15 cellular contexts compared by ENCODE assay signal in the genomic region with DNA sequence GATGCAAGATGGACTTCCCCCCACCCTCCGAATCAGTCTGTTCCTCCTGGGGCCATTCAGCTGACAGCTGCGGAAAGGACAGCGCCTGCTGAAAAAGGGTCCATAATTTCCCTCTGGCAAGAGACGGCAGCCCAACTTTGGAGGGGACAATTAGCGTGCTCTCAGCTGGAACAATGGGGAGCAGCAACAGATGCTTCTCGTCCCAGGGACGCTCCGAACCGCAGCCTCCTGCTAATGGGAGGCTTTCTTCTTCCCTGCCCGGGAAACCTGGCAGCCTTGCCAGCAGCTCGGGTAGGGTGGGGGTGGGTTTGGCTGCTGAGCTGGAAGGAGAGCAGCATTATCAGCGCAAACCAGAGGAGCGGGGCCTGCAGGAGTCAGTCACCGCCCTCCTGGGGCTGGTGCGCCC.
DNase-seq lines count a peak whose midpoint lies in the region; ATAC-seq, FAIRE-seq and TF ChIP-seq lines count a peak whose summit lies in the region.
"Had no signal": no experiment of that assay in that cellular context is flagged by ENCODE, and none has a peak within 500 bp of the region (broad histone marks: within the 10 kb centered on the region; RNA-seq: fewer than 3 reads in every experiment).

No MANE protein-coding gene starts in this region.

- no peak for TF ChIP-seq POLR2A in H1 (IDR thresholded peaks at IDR 0.05; ENCODE audit: control extremely low read depth in 1 of 2, low read depth in 2 of 2, low read length in 2 of 2)

- H3K9me3 ChIP-seq in H1 (ENCODE audit: insufficient read depth in 2 of 2, low read depth in 1 of 2, low read length in 1 of 2) (no peaks in the 10 kb centered on the region), neural progenitor cell (ENCODE audit: low read depth) (no peaks in the 10 kb centered on the region)

- H3K9ac ChIP-seq in H1 (replicated peaks in 1 of 4; ENCODE audit: extremely low read depth in 1 of 4, low read depth in 3 of 4, low read length in 3 of 4) (no peak overlapping the region), neural progenitor cell (no peak overlapping the region)

- no peak for FAIRE-seq in H1 (lab: Jason Lieb, UNC)
- FAIRE-seq: colon, endometrium had no signal

- H2BK5ac ChIP-seq in H1 (ENCODE audit: low read depth, low read length), result peak overlapping the region; percentile 71; the same call in 1 of the 2 replicates

- H4K91ac ChIP-seq in H1 (replicated peaks; ENCODE audit: insufficient read length, low read length), result no peak overlapping the region

- H3K79me2 ChIP-seq in GM23338 (replicated peaks; ENCODE audit: insufficient read depth) (no peaks in the 10 kb centered on the region), H1 (ENCODE audit: control insufficient read depth in 1 of 2, insufficient read depth in 2 of 2, low read length in 2 of 2) (no peaks in the 10 kb centered on the region), neural progenitor cell (ENCODE audit: low read depth) (no peaks in the 10 kb centered on the region)

- H3K4me1 Mint-ChIP-seq in GM23338, result peaks cover 4% of the 10 kb centered on the region; the same call in 2 of the 3 replicates
- H3K4me1 Mint-ChIP-seq in neural progenitor cell, result peaks cover 5% of the 10 kb centered on the region
- no peaks in the 10 kb centered on the region for H3K4me1 Mint-ChIP-seq in stimulated activated memory B cell treated with anti-CD40 and anti-IgM and Interleukin-4, amounts not matched to agents 10 μg/mL and 1 μg/mL and 100 μg/mL, for 72 hours

- H3K18ac ChIP-seq in H1 (ENCODE audit: extremely low read depth, low read length), result peak overlapping the region; percentile 83

- peaks cover 2% of the 10 kb centered on the region; the same call in 1 of the 3 replicates for H3K36me3 Mint-ChIP-seq in GM23338 (ENCODE audit: low read depth)
- no peaks in the 10 kb centered on the region for H3K36me3 Mint-ChIP-seq in neural progenitor cell
- H3K36me3 Mint-ChIP-seq in stimulated activated memory B cell treated with anti-CD40 and anti-IgM and Interleukin-4, amounts not matched to agents 10 μg/mL and 1 μg/mL and 100 μg/mL, for 72 hours, result no peaks in the 10 kb centered on the region

- H3F3A ChIP-seq in GM23338 (replicated peaks; ENCODE audit: low read depth) (no peaks in the 10 kb centered on the region), neural progenitor cell (ENCODE audit: low read depth) (peaks cover 7% of the 10 kb centered on the region)

- H3K14ac ChIP-seq in H1 (ENCODE audit: insufficient read length), result no peak overlapping the region

- H3K4me3 Mint-ChIP-seq in GM23338, result no peak overlapping the region
- no peak overlapping the region for H3K4me3 Mint-ChIP-seq in neural progenitor cell
- H3K4me3 Mint-ChIP-seq in stimulated activated memory B cell treated with anti-CD40 and anti-IgM and Interleukin-4, amounts not matched to agents 10 μg/mL and 1 μg/mL and 100 μg/mL, for 72 hours, result no peak overlapping the region

- no peak overlapping the region for H3K56ac ChIP-seq in H1 (replicated peaks; ENCODE audit: insufficient read length, low read depth, low read length)

- no peaks in the 10 kb centered on the region for H3K9me2 ChIP-seq in GM23338 (ENCODE audit: insufficient read depth)

- H3K27me3 ChIP-seq in GM23338 (ENCODE audit: insufficient read depth), result no peaks in the 10 kb centered on the region
- no peaks in the 10 kb centered on the region for H3K27me3 ChIP-seq in H1 (replicated peaks in 1 of 4; ENCODE audit: control insufficient read depth in 3 of 4, extremely low read depth in 1 of 4, insufficient read depth in 3 of 4, low read length in 3 of 4)
- H3K27me3 ChIP-seq in neural progenitor cell, result no peaks in the 10 kb centered on the region

- no peak for TF ChIP-seq EP300 in H1 (IDR thresholded peaks at IDR 0.05; ENCODE audit: borderline replicate concordance in 1 of 2, low read depth in 2 of 2, low read length in 2 of 2)

- no peak overlapping the region for H3K27ac Mint-ChIP-seq in GM23338
- H3K27ac Mint-ChIP-seq in neural progenitor cell, result no peak overlapping the region
- no peak overlapping the region for H3K27ac Mint-ChIP-seq in stimulated activated memory B cell treated with anti-CD40 and anti-IgM and Interleukin-4, amounts not matched to agents 10 μg/mL and 1 μg/mL and 100 μg/mL, for 72 hours

- no peak overlapping the region for H3K27ac ChIP-seq in GM23338 (ENCODE audit: low read depth)
- no peak overlapping the region for H3K27ac ChIP-seq in H1 (ENCODE audit: low read depth, low read length)
- peak overlapping the region; percentile 16 for H3K27ac ChIP-seq in neural progenitor cell

- no peak overlapping the region for H3K23ac ChIP-seq in H1 (ENCODE audit: insufficient read length)

- H3K27me3 Mint-ChIP-seq in GM23338 (ENCODE audit: insufficient read depth, low read depth, poor library complexity) (peaks cover 1% of the 10 kb centered on the region), neural progenitor cell (ENCODE audit: insufficient read depth, low read depth) (peaks cover 2% of the 10 kb centered on the region)
- no peaks in the 10 kb centered on the region for H3K27me3 Mint-ChIP-seq in stimulated activated memory B cell treated with anti-CD40 and anti-IgM and Interleukin-4, amounts not matched to agents 10 μg/mL and 1 μg/mL and 100 μg/mL, for 72 hours

- H2BK20ac ChIP-seq in H1 (ENCODE audit: low read length), result no peak overlapping the region

- POLR2A ChIA-PET in H1 (lab: Charles Lee; ENCODE audit: partially characterized antibody), result no interaction called here

- ATAC-seq in GM23338, result peak; percentile 83
- ATAC-seq in GM18907 (IDR thresholded peaks at IDR 0.05; ENCODE audit: unreplicated experiment), result no peak
- ATAC-seq in stimulated activated memory B cell treated with anti-CD40 and anti-IgM and Interleukin-4, amounts not matched to agents 10 μg/mL and 1 μg/mL and 100 μg/mL, for 72 hours, result no peak
- ATAC-seq: HCT116, left colon had no signal

- H2BK120ac ChIP-seq in H1 (replicated peaks; ENCODE audit: low read depth, low read length), result no peak overlapping the region

- TF ChIP-seq RAD21 in H1 (IDR thresholded peaks at IDR 0.05 in 1 of 2, conservative IDR thresholded peaks at IDR 0.05 in 1 of 2; ENCODE audit: low read depth in 2 of 2, low read length in 2 of 2), result no peak

- peak overlapping the region; percentile 50; the same call in 1 of the 2 replicates for H2BK12ac ChIP-seq in H1 (ENCODE audit: low read depth, low read length)

- H3K4me2 ChIP-seq in GM23338 (no peak overlapping the region), H1 (ENCODE audit: insufficient read depth in 1 of 2, low read depth in 2 of 2, low read length in 2 of 2) (no peak overlapping the region), neural progenitor cell (peak overlapping the region; percentile 57)

- 80% methylated on average over 14 of the region's 15 CpGs; no CpG with 5 or more reads in 1 of the 2 experiments for WGBS in H1 (ENCODE audit: extremely low coverage in 1 of 2, insufficient coverage in 1 of 2, insufficient read length in 1 of 2, insufficient replicate concordance in 2 of 2, low coverage in 1 of 2, low lambda C conversion rate in 2 of 2, missing lambda C conversion rate in 1 of 2), 2 experiments

- CTCF ChIA-PET in H1 (lab: Charles Lee; ENCODE audit: partially characterized antibody), result interaction anchor here (0.8 to 1.6 kb wide), 4 partner anchors 12 to 40 kb away, joined by 3 to 7 read pairs (median 4); no protein-coding TSS in a partner anchor

- H2BK15ac ChIP-seq in H1 (ENCODE audit: low read length), result no peak overlapping the region

- H3K4me1 ChIP-seq in GM23338 (ENCODE audit: insufficient read depth) (peaks cover 10% of the 10 kb centered on the region), H1 (replicated peaks in 1 of 4; ENCODE audit: control insufficient read depth in 3 of 4, insufficient read depth in 4 of 4, low read length in 3 of 4) (peaks cover 0 to 4% (median 3%) of the 10 kb centered on the region in 4 experiments; a peak in 3 of 7 replicates), neural progenitor cell (peaks cover 13% of the 10 kb centered on the region)

- DNase-seq in GM23338 (ENCODE audit: low spot score), result peak; percentile 30
- DNase-seq in NCI-H1694 treated with DMSO at 0.1 percent for 48 hours (lab: John Stamatoyannopoulos, UW), result peak; percentile 28
- DNase-seq in H1 (ENCODE audit: low read depth in 1 of 2, low spot score in 2 of 2), result no peak
- peak; percentile 61 for DNase-seq in neural progenitor cell (ENCODE audit: low spot score)
- DNase-seq in central memory CD4-positive, alpha-beta T cell, result no peak
- DNase-seq: amniotic stem cell, left colon, MM.1S, NCI-H345, T-helper 1 cell had no signal

- no peak overlapping the region for H4K5ac ChIP-seq in H1 (ENCODE audit: insufficient read length, low read depth, low read length)

- no peak overlapping the region for H2AK5ac ChIP-seq in H1 (ENCODE audit: low read depth, low read length)

- no peaks in the 10 kb centered on the region for H3K36me3 ChIP-seq in GM23338 (ENCODE audit: insufficient read depth)
- no peaks in the 10 kb centered on the region for H3K36me3 ChIP-seq in H1 (ENCODE audit: control insufficient read depth in 2 of 4, insufficient read depth in 4 of 4, low read length in 3 of 4)
- H3K36me3 ChIP-seq in neural progenitor cell, result no peaks in the 10 kb centered on the region

- H3K4me3 ChIP-seq in GM23338 (no peak overlapping the region), H1 (ENCODE audit: extremely low read depth in 1 of 4, insufficient read depth in 2 of 4, low read depth in 3 of 4, low read length in 4 of 4) (no peak overlapping the region), neural progenitor cell (no peak overlapping the region)

- peaks cover 5% of the 10 kb centered on the region; the same call in 1 of the 3 replicates for H3K9me3 Mint-ChIP-seq in GM23338
- H3K9me3 Mint-ChIP-seq in neural progenitor cell, result peaks cover 6% of the 10 kb centered on the region
- peaks cover 9% of the 10 kb centered on the region for H3K9me3 Mint-ChIP-seq in stimulated activated memory B cell treated with anti-CD40 and anti-IgM and Interleukin-4, amounts not matched to agents 10 μg/mL and 1 μg/mL and 100 μg/mL, for 72 hours

- no peaks in the 10 kb centered on the region; the same call in 1 of the 2 replicates for H3K23me2 ChIP-seq in H1 (ENCODE audit: low read depth, low read length)

- H4K8ac ChIP-seq in H1 (ENCODE audit: extremely low read depth, insufficient read depth, low read length), result peak overlapping the region; percentile 73; the same call in 1 of the 2 replicates

- TF ChIP-seq CTCF in GM23338 (conservative IDR thresholded peaks at IDR 0.05; ENCODE audit: low read depth in 2 of 2) (no peak), H1 (IDR thresholded peaks at IDR 0.05; ENCODE audit: control extremely low read depth in 1 of 3, insufficient read depth in 1 of 3, low read depth in 1 of 3, low read length in 3 of 3) (no peak), neural progenitor cell (IDR thresholded peaks at IDR 0.05) (no peak)

- H4K20me1 ChIP-seq in GM23338 (replicated peaks; ENCODE audit: insufficient read depth), result no peaks in the 10 kb centered on the region
- no peaks in the 10 kb centered on the region for H4K20me1 ChIP-seq in H1 (replicated peaks in 1 of 2; ENCODE audit: control insufficient read depth in 1 of 2, insufficient read depth in 2 of 2, low read length in 2 of 2)
- no peaks in the 10 kb centered on the region for H4K20me1 ChIP-seq in neural progenitor cell (ENCODE audit: low read depth)

- H3K79me1 ChIP-seq in H1 (ENCODE audit: low read depth, low read length), result no peaks in the 10 kb centered on the region

- peak overlapping the region; percentile 90 for H2AFZ ChIP-seq in GM23338
- H2AFZ ChIP-seq in H1 (ENCODE audit: low read length), result peak overlapping the region; percentile 87
- peak overlapping the region; percentile 94 for H2AFZ ChIP-seq in neural progenitor cell (replicated peaks)

- H3K4ac ChIP-seq in H1 (replicated peaks; ENCODE audit: insufficient read length, low read depth, low read length), result no peak overlapping the region

Comparison
In these comparisons a context has a peak if more than half of its experiments do, and no peak if none do; other contexts are left out.
1. DNase-seq: peak in GM23338 (single experiment), NCI-H1694 treated with DMSO at 0.1 percent for 48 hours (single experiment) and neural progenitor cell (single experiment); none in H1 (0 of 2) and central memory CD4-positive, alpha-beta T cell (single experiment).
2. Peak in every context shown above with its lines, with median percentiles within 50 percentile points of each other: H2AFZ ChIP-seq.